In the genomic region with DNA sequence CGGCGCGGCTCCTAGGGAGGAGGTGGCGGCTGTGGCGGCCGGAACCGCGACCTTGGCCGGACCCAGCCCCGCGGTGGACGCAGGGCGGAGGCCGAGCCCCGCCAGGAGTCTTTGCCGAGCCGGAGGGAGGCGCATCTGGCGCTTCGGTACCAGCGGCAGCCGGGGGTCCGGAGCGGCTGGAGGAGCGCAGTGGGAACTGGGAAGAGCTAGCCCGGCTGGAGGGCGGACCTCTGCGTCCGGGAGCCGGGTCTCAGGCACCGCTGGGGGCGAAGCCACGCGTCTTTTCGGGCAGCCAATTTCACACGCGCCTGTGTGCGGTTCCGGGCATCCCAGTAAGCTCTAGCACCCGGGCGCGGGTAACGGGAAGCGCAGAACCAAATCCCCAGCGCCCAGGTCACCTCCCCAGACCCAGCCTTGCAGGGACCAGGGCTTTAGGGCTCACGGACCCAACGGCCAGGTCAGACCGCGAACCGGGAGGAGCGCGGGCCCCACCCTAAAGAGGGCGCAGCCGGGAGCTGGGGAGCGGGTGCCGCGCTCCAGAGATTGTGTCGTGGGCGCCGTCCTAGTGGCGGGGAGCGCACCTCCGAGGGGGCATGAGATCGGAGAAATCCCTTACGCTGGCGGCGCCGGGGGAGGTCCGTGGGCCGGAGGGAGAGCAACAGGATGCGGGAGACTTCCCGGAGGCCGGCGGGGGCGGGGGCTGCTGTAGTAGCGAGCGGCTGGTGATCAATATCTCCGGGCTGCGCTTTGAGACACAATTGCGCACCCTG, we compare ENCODE assay signal across 8 cellular contexts.
A peak's percentile ranks its signal among the peaks of the same experiment; 100 is the strongest.
DNase-seq lines count a peak whose midpoint lies in the region; ATAC-seq lines count a peak whose summit lies in the region.
"Had no signal": no experiment of that assay in that cellular context is flagged by ENCODE, and none has a peak within 500 bp of the region (broad histone marks: within the 10 kb centered on the region; RNA-seq: fewer than 3 reads in every experiment).

No MANE protein-coding gene starts in this region.

- H3K4me3 Mint-ChIP-seq in activated T-helper 17 cell treated with anti-CD3 and anti-CD28 coated beads, Interleukin-2, amount 50 U/mL, for 72 hours: peak overlapping the region; percentile 60
- H3K4me3 Mint-ChIP-seq in stimulated activated effector memory CD8-positive, alpha-beta T cell treated with anti-CD3 and anti-CD28 coated beads, Interleukin-12 subunit alpha, Interleukin-12 subunit beta, amount 100 ng/mL, for 72 hours: peak overlapping the region; percentile 69

- no peak overlapping the region for H3K27ac Mint-ChIP-seq in activated T-helper 17 cell treated with anti-CD3 and anti-CD28 coated beads, Interleukin-2, amount 50 U/mL, for 72 hours
- H3K27ac Mint-ChIP-seq in stimulated activated effector memory CD8-positive, alpha-beta T cell treated with anti-CD3 and anti-CD28 coated beads, Interleukin-12 subunit alpha, Interleukin-12 subunit beta, amount 100 ng/mL, for 72 hours: no peak overlapping the region

- no peak overlapping the region for H3K27ac ChIP-seq in HUES6 (ENCODE audit: low read depth, low read length)
- H3K27ac ChIP-seq: SJSA1 had no signal

- no peaks in the 10 kb centered on the region for H3K36me3 ChIP-seq in HUES6 (ENCODE audit: control insufficient read depth, insufficient read depth, low read length)
- H3K36me3 ChIP-seq: SJSA1 had no signal

- in situ Hi-C loops in KBM-7 (cut with MboI; ENCODE audit: low pct_unique_long_range_greater_than_20kb, low sequenced_read_pairs): no loop called here

- H3K27me3 ChIP-seq in HUES6 (ENCODE audit: control insufficient read depth, insufficient read depth, low read length): peaks cover 64% of the 10 kb centered on the region

- DNase-seq in iPS-NIHi11 (ENCODE audit: low spot score) (peak; percentile 38), KBM-7 (no peak), 8988T (no peak)
- DNase-seq in stimulated activated effector memory CD8-positive, alpha-beta T cell treated with anti-CD3 and anti-CD28 coated beads, Interleukin-12 subunit alpha, Interleukin-12 subunit beta, amount 100 ng/mL, for 72 hours (ENCODE audit: low spot score in 2 of 2): no peak

- no peaks in the 10 kb centered on the region for H3K36me3 Mint-ChIP-seq in activated T-helper 17 cell treated with anti-CD3 and anti-CD28 coated beads, Interleukin-2, amount 50 U/mL, for 72 hours (ENCODE audit: low read depth)
- H3K36me3 Mint-ChIP-seq in stimulated activated effector memory CD8-positive, alpha-beta T cell treated with anti-CD3 and anti-CD28 coated beads, Interleukin-12 subunit alpha, Interleukin-12 subunit beta, amount 100 ng/mL, for 72 hours: peaks cover 4% of the 10 kb centered on the region

- no peaks in the 10 kb centered on the region for H3K9me3 Mint-ChIP-seq in activated T-helper 17 cell treated with anti-CD3 and anti-CD28 coated beads, Interleukin-2, amount 50 U/mL, for 72 hours
- no peaks in the 10 kb centered on the region for H3K9me3 Mint-ChIP-seq in stimulated activated effector memory CD8-positive, alpha-beta T cell treated with anti-CD3 and anti-CD28 coated beads, Interleukin-12 subunit alpha, Interleukin-12 subunit beta, amount 100 ng/mL, for 72 hours

- peaks cover 31% of the 10 kb centered on the region for H3K27me3 Mint-ChIP-seq in activated T-helper 17 cell treated with anti-CD3 and anti-CD28 coated beads, Interleukin-2, amount 50 U/mL, for 72 hours

- H3K4me1 ChIP-seq in HUES6 (ENCODE audit: control insufficient read depth, insufficient read depth, low read length): peaks cover 6% of the 10 kb centered on the region
- H3K4me1 ChIP-seq: SJSA1 had no signal

- peak overlapping the region; percentile 85 for H3K4me3 ChIP-seq in HUES6 (ENCODE audit: low read depth, low read length)
- H3K4me3 ChIP-seq: SJSA1 had no signal

- peak overlapping the region; percentile 71 for H3K9ac ChIP-seq in HUES6 (ENCODE audit: low read length)

- no peak for ATAC-seq in activated T-helper 17 cell treated with anti-CD3 and anti-CD28 coated beads, Interleukin-2, amount 50 U/mL, for 72 hours (replicated peaks)
- ATAC-seq in stimulated activated effector memory CD8-positive, alpha-beta T cell treated with anti-CD3 and anti-CD28 coated beads, Interleukin-12 subunit alpha, Interleukin-12 subunit beta, amount 100 ng/mL, for 72 hours: no peak
- ATAC-seq in HG03025 (IDR thresholded peaks at IDR 0.05; ENCODE audit: low FRiP score, unreplicated experiment): no peak

- peaks cover 28% of the 10 kb centered on the region for H3K4me1 Mint-ChIP-seq in activated T-helper 17 cell treated with anti-CD3 and anti-CD28 coated beads, Interleukin-2, amount 50 U/mL, for 72 hours
- peaks cover 43% of the 10 kb centered on the region for H3K4me1 Mint-ChIP-seq in stimulated activated effector memory CD8-positive, alpha-beta T cell treated with anti-CD3 and anti-CD28 coated beads, Interleukin-12 subunit alpha, Interleukin-12 subunit beta, amount 100 ng/mL, for 72 hours

- H3K9me3 ChIP-seq in HUES6 (ENCODE audit: control insufficient read depth, insufficient read depth, low read depth, low read length): no peaks in the 10 kb centered on the region
- H3K9me3 ChIP-seq: SJSA1 had no signal
